In the genomic region with DNA sequence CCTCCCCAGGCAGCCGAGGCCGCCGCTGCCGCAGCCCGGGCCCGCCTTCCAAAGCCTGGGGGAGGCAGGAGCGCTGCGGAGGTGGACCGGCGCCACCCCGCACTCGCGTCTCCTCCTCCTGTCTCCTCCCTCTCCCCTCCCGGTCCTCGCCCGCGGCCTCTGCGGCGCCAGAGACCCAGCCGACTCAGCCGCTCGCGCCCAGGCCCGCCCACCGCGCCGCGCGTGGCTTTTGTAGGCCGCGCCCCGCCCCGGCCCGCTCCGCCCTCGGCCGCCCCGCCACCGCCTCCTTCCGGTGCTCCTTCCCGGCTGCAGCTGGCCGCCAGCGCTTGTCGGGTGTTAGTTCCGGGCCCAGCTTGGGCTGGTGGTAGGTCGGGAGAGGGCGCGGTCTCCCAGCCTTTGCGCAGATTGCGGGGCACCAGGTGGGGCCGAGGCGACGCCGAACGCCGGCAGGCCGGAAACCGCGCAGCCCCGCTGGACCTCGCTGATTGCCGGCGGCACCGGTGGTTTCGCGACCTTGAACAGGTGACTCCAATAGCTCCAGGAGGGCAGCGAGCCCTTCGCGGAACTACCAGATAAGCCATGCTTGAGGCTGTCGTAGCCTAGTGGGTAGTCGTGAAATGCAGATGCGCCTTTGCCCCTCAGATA, we compare ENCODE assay signal across 8 cellular contexts. TPM values are rescaled to one million over a fixed set of nuclear protein-coding genes. Genes with fewer than 3 reads are reported as not detected.
A peak's percentile ranks its signal among the peaks of the same experiment; 100 is the strongest.
DNase-seq lines count a peak whose midpoint lies in the region; ATAC-seq and TF ChIP-seq lines count a peak whose summit lies in the region.

A gene with protein sequence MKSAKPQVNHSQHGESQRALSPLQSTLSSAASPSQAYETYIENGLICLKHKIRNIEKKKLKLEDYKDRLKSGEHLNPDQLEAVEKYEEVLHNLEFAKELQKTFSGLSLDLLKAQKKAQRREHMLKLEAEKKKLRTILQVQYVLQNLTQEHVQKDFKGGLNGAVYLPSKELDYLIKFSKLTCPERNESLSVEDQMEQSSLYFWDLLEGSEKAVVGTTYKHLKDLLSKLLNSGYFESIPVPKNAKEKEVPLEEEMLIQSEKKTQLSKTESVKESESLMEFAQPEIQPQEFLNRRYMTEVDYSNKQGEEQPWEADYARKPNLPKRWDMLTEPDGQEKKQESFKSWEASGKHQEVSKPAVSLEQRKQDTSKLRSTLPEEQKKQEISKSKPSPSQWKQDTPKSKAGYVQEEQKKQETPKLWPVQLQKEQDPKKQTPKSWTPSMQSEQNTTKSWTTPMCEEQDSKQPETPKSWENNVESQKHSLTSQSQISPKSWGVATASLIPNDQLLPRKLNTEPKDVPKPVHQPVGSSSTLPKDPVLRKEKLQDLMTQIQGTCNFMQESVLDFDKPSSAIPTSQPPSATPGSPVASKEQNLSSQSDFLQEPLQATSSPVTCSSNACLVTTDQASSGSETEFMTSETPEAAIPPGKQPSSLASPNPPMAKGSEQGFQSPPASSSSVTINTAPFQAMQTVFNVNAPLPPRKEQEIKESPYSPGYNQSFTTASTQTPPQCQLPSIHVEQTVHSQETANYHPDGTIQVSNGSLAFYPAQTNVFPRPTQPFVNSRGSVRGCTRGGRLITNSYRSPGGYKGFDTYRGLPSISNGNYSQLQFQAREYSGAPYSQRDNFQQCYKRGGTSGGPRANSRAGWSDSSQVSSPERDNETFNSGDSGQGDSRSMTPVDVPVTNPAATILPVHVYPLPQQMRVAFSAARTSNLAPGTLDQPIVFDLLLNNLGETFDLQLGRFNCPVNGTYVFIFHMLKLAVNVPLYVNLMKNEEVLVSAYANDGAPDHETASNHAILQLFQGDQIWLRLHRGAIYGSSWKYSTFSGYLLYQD (minus strand): TSS at position 202 of the 645 bp plus-strand sequence. CDS start 1,431 bp downstream, outside the sequence.

- H3K27ac ChIP-seq in KMS-11 (peak within 1 kb of the TSS; percentile 49), Panc1 (ENCODE audit: low read length) (peak within 1 kb of the TSS; percentile 98), muscle layer of colon (ENCODE audit: low read depth, low read length) (peak within 1 kb of the TSS; percentile 90)

- POLR2A ChIA-PET in Panc1 (lab: Charles Lee), result interaction anchor here (0.5 to 1.3 kb wide), 6 partner anchors 10 to 1811 kb away, joined by 3 to 6 read pairs (median 4); no protein-coding TSS in a partner anchor

- no peaks in the 10 kb centered on the region for H3K79me2 ChIP-seq in KMS-11 (ENCODE audit: insufficient read depth, low read depth)

- no TSS peak for BruUV-seq in Panc1 (replicated peaks; lab: Mats Ljungman, UMichigan)

- peak within 1 kb of the TSS; percentile 94 for H2AFZ ChIP-seq in KMS-11 (ENCODE audit: low read depth)

- H3K4me1 ChIP-seq in KMS-11 (ENCODE audit: low read depth, poor library complexity, severe bottlenecking) (peaks cover 18% of the 10 kb centered on the region), Panc1 (ENCODE audit: control insufficient read depth, insufficient read depth, low read length) (peaks cover 34% of the 10 kb centered on the region), muscle layer of colon (ENCODE audit: insufficient read depth, low read length) (peaks cover 14% of the 10 kb centered on the region)

- in situ Hi-C loops in Panc1 (cut with HindIII; ENCODE audit: low pct_unique_long_range_greater_than_20kb, low sequenced_read_pairs), result no loop called here

- intact Hi-C loops in Panc1 (cut with micrococcal nuclease; ENCODE audit: unreplicated experiment), result loop anchor here (5.0 kb wide), 1 partner anchor 42 kb away; no protein-coding TSS in a partner anchor

- H3K36me3 ChIP-seq in KMS-11 (ENCODE audit: insufficient read depth), result no peaks in the 10 kb centered on the region
- H3K36me3 ChIP-seq in Panc1 (ENCODE audit: control insufficient read depth, insufficient read depth, low read length), result no peaks in the 10 kb centered on the region
- no peaks in the 10 kb centered on the region for H3K36me3 ChIP-seq in muscle layer of colon (ENCODE audit: insufficient read depth, low read length)

- peak within 1 kb of the TSS; percentile 59 for H3K9ac ChIP-seq in KMS-11
- H3K9ac ChIP-seq in muscle layer of colon (ENCODE audit: low read length), result peak within 1 kb of the TSS; percentile 93

- H3K9me3 ChIP-seq in Panc1 (ENCODE audit: control insufficient read depth, insufficient read depth, low read depth, low read length), result no peaks in the 10 kb centered on the region
- no peaks in the 10 kb centered on the region for H3K9me3 ChIP-seq in muscle layer of colon (ENCODE audit: low read length)

- H3K4me3 ChIP-seq in KMS-11 (IDR thresholded peaks at IDR 0.05; ENCODE audit: insufficient read depth, low read depth, low read length) (no peak within 1 kb of the TSS), Panc1 (ENCODE audit: low read depth in 2 of 2, low read length in 2 of 2) (peak within 1 kb of the TSS; percentile 88 to 93), muscle layer of colon (ENCODE audit: low read depth in 1 of 2, low read length in 2 of 2) (peak within 1 kb of the TSS; percentile 67 to 86)

- H3K27me3 ChIP-seq in KMS-11 (ENCODE audit: insufficient read depth, low read depth), result no peaks in the 10 kb centered on the region
- no peaks in the 10 kb centered on the region for H3K27me3 ChIP-seq in Panc1 (ENCODE audit: control insufficient read depth, insufficient read depth, low read length)
- H3K27me3 ChIP-seq in muscle layer of colon (ENCODE audit: control insufficient read depth in 1 of 2, insufficient read depth in 2 of 2, low read length in 2 of 2), result no peaks in the 10 kb centered on the region

- CTCF ChIA-PET in Panc1 (lab: Charles Lee), result interaction anchor here (0.6 to 1.7 kb wide), 3 partner anchors 10 to 90 kb away, joined by 3 to 12 read pairs (median 4); no protein-coding TSS in a partner anchor

- H4K20me1 ChIP-seq in KMS-11 (ENCODE audit: insufficient read depth), result no peaks in the 10 kb centered on the region

- ATAC-seq in GM21786 (IDR thresholded peaks at IDR 0.05; ENCODE audit: unreplicated experiment) (peak; percentile 90), Panc1 (peak; percentile 98), esophagus mucosa (peak; percentile 99)

- no peak; the same call in 1 of the 2 replicates for TF ChIP-seq CTCF in KMS-11 (conservative IDR thresholded peaks at IDR 0.05; ENCODE audit: low read depth, low read length)
- TF ChIP-seq CTCF in Panc1 (IDR thresholded peaks at IDR 0.05), result peak; percentile 83

- H3K4me2 ChIP-seq in KMS-11, result peak within 1 kb of the TSS; percentile 80

- DNase-seq in DMS79 treated with DMSO at 0.1 percent for 48 hours (lab: John Stamatoyannopoulos, UW) (peak; percentile 90), Panc1 (ENCODE audit: low read depth, low spot score) (peak; percentile 83)
- DNase-seq in activated T-cell treated with anti-CD3 and anti-CD28 coated beads, Interleukin-2, amount 50 U/mL, for 48 hours, result peak; percentile 94 to 97
- DNase-seq in stimulated activated CD8-positive, alpha-beta memory T cell treated with anti-CD3 and anti-CD28 coated beads, Interleukin-7, amount 100 ng/mL, for 1 hour (ENCODE audit: low read depth in 2 of 2), result peak; percentile 85 to 92

RNA-seq across cellular contexts. Expression of the gene that starts here (rescaled TPM):
- total RNA-seq in Panc1 (2021; ENCODE audit: unreplicated experiment) (28.6 TPM), esophagus mucosa (6.6 TPM)
- polyA plus RNA-seq in Panc1 (2012; ENCODE audit: insufficient read length), result 14.2 TPM
